Comparison of ENCODE assay signal across 9 cellular contexts in genomic region chr2:222730346-222731065, GRCh38. TPM values are rescaled to one million over a fixed set of nuclear protein-coding genes. Genes with fewer than 3 reads are reported as not detected.
A peak's percentile ranks its signal among the peaks of the same experiment; 100 is the strongest.
DNase-seq lines count a peak whose midpoint lies in the region; ATAC-seq and TF ChIP-seq lines count a peak whose summit lies in the region.
"Had no signal": no experiment of that assay in that cellular context is flagged by ENCODE, and none has a peak within 500 bp of the region (broad histone marks: within the 10 kb centered on the region; RNA-seq: fewer than 3 reads in every experiment).

No MANE protein-coding gene starts in this region.

- DNase-seq in MM.1S, result peak; percentile 51
- no peak for DNase-seq in lung (ENCODE audit: low spot score)
- no peak for DNase-seq in activated T-cell treated with anti-CD3 and anti-CD28 coated beads, Interleukin-2, amount 50 U/mL, for 48 hours
- no peak for DNase-seq in foreskin keratinocyte
- DNase-seq in activated gamma-delta T cell (lab: John Stamatoyannopoulos, UW), result no peak
- no peak for DNase-seq in stimulated activated CD4-positive, alpha-beta T cell treated with anti-CD3 and anti-CD28 coated beads, Interleukin-2, amount 100 ng/mL, for 24 hours
- DNase-seq: NCI-H748 treated with DMSO at 0.1 percent for 48 hours had no signal

- no peak overlapping the region for H3K9ac ChIP-seq in MM.1S (ENCODE audit: low read length)

- H3K36me3 ChIP-seq in MM.1S (replicated peaks; ENCODE audit: insufficient read depth, low read length) (no peaks in the 10 kb centered on the region), lung (ENCODE audit: control insufficient read depth in 2 of 2, insufficient read depth in 2 of 2, low read length in 2 of 2) (no peaks in the 10 kb centered on the region)

- H3K4me3 ChIP-seq in MM.1S (ENCODE audit: low read length) (no peak overlapping the region; the same call in 1 of the 2 replicates), lung (no peak overlapping the region)

- H3K4me1 ChIP-seq in MM.1S (ENCODE audit: low read length) (peaks cover 10% of the 10 kb centered on the region; the same call in 1 of the 2 replicates), lung (ENCODE audit: control insufficient read depth in 2 of 2, insufficient read depth in 2 of 2, low read length in 2 of 2) (peaks cover 0 to 10% of the 10 kb centered on the region in 2 donors), foreskin keratinocyte (no peaks in the 10 kb centered on the region)

- no peaks in the 10 kb centered on the region for H3K9me2 ChIP-seq in MM.1S (replicated peaks; ENCODE audit: insufficient read depth, low read length)

- H3K79me2 ChIP-seq in MM.1S (ENCODE audit: low read length), result no peaks in the 10 kb centered on the region

- H3K9me3 ChIP-seq in MM.1S (replicated peaks; ENCODE audit: insufficient read depth, low read length) (no peaks in the 10 kb centered on the region), lung (ENCODE audit: control insufficient read depth in 2 of 2, insufficient read depth in 1 of 2, low read length in 1 of 2) (no peaks in the 10 kb centered on the region)

- TF ChIP-seq CTCF in MM.1S (IDR thresholded peaks at IDR 0.05; ENCODE audit: low read length) (no peak), lung (IDR thresholded peaks at IDR 0.05; ENCODE audit: control extremely low read depth, extremely low read depth) (no peak), foreskin keratinocyte (conservative IDR thresholded peaks at IDR 0.05) (no peak)

- H3K27ac ChIP-seq in MM.1S (ENCODE audit: low read length), result no peak overlapping the region
- no peak overlapping the region for H3K27ac ChIP-seq in lung (ENCODE audit: low read depth in 1 of 2, low read length in 1 of 2)
- no peak overlapping the region for H3K27ac ChIP-seq in foreskin keratinocyte

- peak overlapping the region; percentile 55 for H2AFZ ChIP-seq in MM.1S (ENCODE audit: low read length)

- no peaks in the 10 kb centered on the region for H4K20me1 ChIP-seq in MM.1S (ENCODE audit: insufficient read depth, low read length)

- H3K4me2 ChIP-seq in MM.1S (ENCODE audit: low read depth, low read length), result peak overlapping the region; percentile 59; the same call in 1 of the 2 replicates

- H3K27me3 ChIP-seq in MM.1S (replicated peaks; ENCODE audit: insufficient read depth, low read length) (no peaks in the 10 kb centered on the region), lung (ENCODE audit: control insufficient read depth, insufficient read depth) (no peaks in the 10 kb centered on the region), foreskin keratinocyte (no peaks in the 10 kb centered on the region)

- no peaks in the 10 kb centered on the region for H3F3A ChIP-seq in MM.1S (ENCODE audit: insufficient read depth, low read length)

- WGBS in lung, 2 donors, result 73 to 76% methylated on average over 5 of the region's 5 CpGs

- ATAC-seq in GM18519 (IDR thresholded peaks at IDR 0.05; ENCODE audit: low FRiP score, unreplicated experiment), result peak; percentile 39
- ATAC-seq in GM21737 (IDR thresholded peaks at IDR 0.05; ENCODE audit: unreplicated experiment), result peak; percentile 62
- peak; percentile 72 for ATAC-seq in lung (ENCODE audit: insufficient read depth, low FRiP score)
- no peak for ATAC-seq in foreskin keratinocyte

RNA-seq across cellular contexts. Expression of gene MOGAT1, which starts 59.0 kb away (rescaled TPM):
- total RNA-seq in lung (1 to 10 TPM in 1 of 2 donors, not detected in 1; 1.7 TPM), foreskin keratinocyte (not detected in 2 replicates)
- polyA plus RNA-seq in lung (under 1 TPM; 0.08 to 0.18 TPM), foreskin keratinocyte (not detected in 2 replicates)
